In genomic region chr12:122996621-122997342, GRCh38 we compare ENCODE assay signal across 23 cellular contexts. TPM values are rescaled to one million over a fixed set of nuclear protein-coding genes. Genes with fewer than 3 reads are reported as not detected.
A peak's percentile ranks its signal among the peaks of the same experiment; 100 is the strongest.
DNase-seq lines count a peak whose midpoint lies in the region; ATAC-seq, FAIRE-seq and TF ChIP-seq lines count a peak whose summit lies in the region.
"Had no signal": no experiment of that assay in that cellular context is flagged by ENCODE, and none has a peak within 500 bp of the region (broad histone marks: within the 10 kb centered on the region; RNA-seq: fewer than 3 reads in every experiment).

No MANE protein-coding gene starts in this region.

- H3K23ac ChIP-seq in H1 (ENCODE audit: insufficient read length), result no peak overlapping the region

- WGBS in right cardiac atrium, result 90% methylated on average over 16 of the region's 16 CpGs
- 94% methylated on average over 16 of the region's 16 CpGs; no CpG with 5 or more reads in 1 of the 2 experiments for WGBS in H1 (ENCODE audit: extremely low coverage in 1 of 2, insufficient coverage in 1 of 2, insufficient read length in 1 of 2, insufficient replicate concordance in 2 of 2, low coverage in 1 of 2, low lambda C conversion rate in 2 of 2, missing lambda C conversion rate in 1 of 2), 2 experiments
- 92% methylated on average over 4 of the region's 16 CpGs for WGBS in right lobe of liver (ENCODE audit: insufficient coverage, low coverage, low lambda C conversion rate, missing lambda C conversion rate)
- 90 to 96% (median 91%) methylated on average over 9 to 16 of the region's 16 CpGs for WGBS in spleen, 5 donors

- TF ChIP-seq RAD21 in H1 (IDR thresholded peaks at IDR 0.05 in 1 of 2, conservative IDR thresholded peaks at IDR 0.05 in 1 of 2; ENCODE audit: low read depth in 2 of 2, low read length in 2 of 2), result no peak

- H3K4ac ChIP-seq in H1 (replicated peaks; ENCODE audit: insufficient read length, low read depth, low read length), result no peak overlapping the region

- no peaks in the 10 kb centered on the region for H3K36me3 ChIP-seq in H1 (ENCODE audit: control insufficient read depth in 2 of 4, insufficient read depth in 4 of 4, low read length in 3 of 4)
- no peaks in the 10 kb centered on the region for H3K36me3 ChIP-seq in right lobe of liver
- H3K36me3 ChIP-seq in spleen, result peaks cover 0 to 45% (median 5%) of the 10 kb centered on the region in 6 donors
- H3K36me3 ChIP-seq: BE2C had no signal

- no peaks in the 10 kb centered on the region for H4K20me1 ChIP-seq in H1 (replicated peaks in 1 of 2; ENCODE audit: control insufficient read depth in 1 of 2, insufficient read depth in 2 of 2, low read length in 2 of 2)

- DNase-seq in right cardiac atrium (peak in 2 of 3 donors; percentile 24 to 44), cardiac septum (ENCODE audit: low spot score) (no peak), H1 (ENCODE audit: low read depth in 1 of 2, low spot score in 2 of 2) (no peak), right lobe of liver (peak in 1 of 3 donors; percentile 55), spleen (peak; percentile 56)
- no peak for DNase-seq in activated CD8-positive, alpha-beta T cell treated with anti-CD3 and anti-CD28 coated beads, Interleukin-2, amount 10 ng/mL, durations not matched to agents 7 days and 5 days
- DNase-seq in activated CD4-positive, alpha-beta T cell treated with anti-CD3 and anti-CD28 coated beads, Interleukin-2, amount 50 U/mL, for 1 hour, result no peak
- DNase-seq: ACHN; BE2C; C1 segment of cervical spinal cord; CD4-positive, CD25-positive, alpha-beta regulatory T cell; COR-L47; DMS 273 treated with DMSO at 0.1 percent for 48 hours; DMS53; HCEC 1CT had no signal

- no peak for TF ChIP-seq CTCF in H1 (IDR thresholded peaks at IDR 0.05; ENCODE audit: control extremely low read depth in 1 of 3, insufficient read depth in 1 of 3, low read depth in 1 of 3, low read length in 3 of 3)
- no peak for TF ChIP-seq CTCF in right lobe of liver (IDR thresholded peaks at IDR 0.05)
- TF ChIP-seq CTCF in spleen (IDR thresholded peaks at IDR 0.05 in 8 of 11, conservative IDR thresholded peaks at IDR 0.05 in 3 of 11), result no peak

- intact Hi-C loops in right cardiac atrium (cut with DNase I), result no loop called here
- intact Hi-C loops in cardiac septum (cut with DNase I), result no loop called here
- intact Hi-C loops in right lobe of liver (cut with DNase I), result loop anchor here in 1 of 2 donors (10.0 kb wide), 1 partner anchor 248 kb away; no protein-coding TSS in a partner anchor
- intact Hi-C loops in spleen (cut with DNase I; ENCODE audit: low total_unique reads), result no loop called here

- H3K56ac ChIP-seq in H1 (replicated peaks; ENCODE audit: insufficient read length, low read depth, low read length), result no peak overlapping the region

- H3K9me3 Mint-ChIP-seq in activated CD8-positive, alpha-beta T cell treated with anti-CD3 and anti-CD28 coated beads, Interleukin-2, amount 10 ng/mL, durations not matched to agents 7 days and 5 days (ENCODE audit: insufficient read depth), result no peaks in the 10 kb centered on the region
- H3K9me3 Mint-ChIP-seq: CD4-positive, CD25-positive, alpha-beta regulatory T cell; CD8-positive, alpha-beta memory T cell; IgD-negative memory B cell had no signal

- no peaks in the 10 kb centered on the region for H3K9me3 ChIP-seq in right cardiac atrium (ENCODE audit: control insufficient read depth, low read length)
- H3K9me3 ChIP-seq in H1 (ENCODE audit: insufficient read depth in 2 of 2, low read depth in 1 of 2, low read length in 1 of 2), result no peaks in the 10 kb centered on the region
- no peaks in the 10 kb centered on the region for H3K9me3 ChIP-seq in right lobe of liver
- H3K9me3 ChIP-seq in spleen, result no peaks in the 10 kb centered on the region
- H3K9me3 ChIP-seq: BE2C had no signal

- no peak for FAIRE-seq in H1 (lab: Jason Lieb, UNC)
- FAIRE-seq: A204.1, G401.6, GM12891, GM19239 had no signal

- CTCF ChIA-PET in H1 (lab: Charles Lee; ENCODE audit: partially characterized antibody), result interaction anchor here (0.8 to 2.1 kb wide), 6 partner anchors 7 to 241 kb away, joined by 3 to 5 read pairs (median 4); no protein-coding TSS in a partner anchor
- CTCF ChIA-PET in activated CD8-positive, alpha-beta T cell treated with anti-CD3 and anti-CD28 coated beads, Interleukin-2, amount 10 ng/mL, durations not matched to agents 7 days and 5 days (lab: Charles Lee), result no interaction called here

- H4K8ac ChIP-seq in H1 (ENCODE audit: extremely low read depth, insufficient read depth, low read length), result peak overlapping the region; percentile 57; the same call in 1 of the 2 replicates

- TF ChIP-seq EP300 in H1 (IDR thresholded peaks at IDR 0.05; ENCODE audit: borderline replicate concordance in 1 of 2, low read depth in 2 of 2, low read length in 2 of 2), result no peak

- H3K4me1 Mint-ChIP-seq in activated CD8-positive, alpha-beta T cell treated with anti-CD3 and anti-CD28 coated beads, Interleukin-2, amount 10 ng/mL, durations not matched to agents 7 days and 5 days (ENCODE audit: low read depth), result peaks cover 3% of the 10 kb centered on the region
- H3K4me1 Mint-ChIP-seq: CD4-positive, CD25-positive, alpha-beta regulatory T cell; CD8-positive, alpha-beta memory T cell had no signal

- H3K4me2 ChIP-seq in H1 (ENCODE audit: insufficient read depth in 1 of 2, low read depth in 2 of 2, low read length in 2 of 2), result no peak overlapping the region

- H3K27me3 ChIP-seq in right cardiac atrium (ENCODE audit: control insufficient read depth, insufficient read depth) (no peaks in the 10 kb centered on the region), H1 (replicated peaks in 1 of 4; ENCODE audit: control insufficient read depth in 3 of 4, extremely low read depth in 1 of 4, insufficient read depth in 3 of 4, low read length in 3 of 4) (no peaks in the 10 kb centered on the region), right lobe of liver (no peaks in the 10 kb centered on the region), spleen (replicated peaks in 1 of 7) (no peaks in the 10 kb centered on the region)
- H3K27me3 ChIP-seq: BE2C had no signal

- no peak overlapping the region for H2AFZ ChIP-seq in H1 (ENCODE audit: low read length)

- no peak overlapping the region for H4K91ac ChIP-seq in H1 (replicated peaks; ENCODE audit: insufficient read length, low read length)

- no peaks in the 10 kb centered on the region for H3K36me3 Mint-ChIP-seq in activated CD8-positive, alpha-beta T cell treated with anti-CD3 and anti-CD28 coated beads, Interleukin-2, amount 10 ng/mL, durations not matched to agents 7 days and 5 days (ENCODE audit: low read depth)

- H3K9ac ChIP-seq in H1 (replicated peaks in 1 of 4; ENCODE audit: extremely low read depth in 1 of 4, low read depth in 3 of 4, low read length in 3 of 4), result no peak overlapping the region

- H3K27ac Mint-ChIP-seq in activated CD8-positive, alpha-beta T cell treated with anti-CD3 and anti-CD28 coated beads, Interleukin-2, amount 10 ng/mL, durations not matched to agents 7 days and 5 days, result no peak overlapping the region
- H3K27ac Mint-ChIP-seq: CD4-positive, CD25-positive, alpha-beta regulatory T cell; CD8-positive, alpha-beta memory T cell; IgD-negative memory B cell had no signal

- no peaks in the 10 kb centered on the region for H3K23me2 ChIP-seq in H1 (ENCODE audit: low read depth, low read length)

- H3K27me3 Mint-ChIP-seq in activated CD8-positive, alpha-beta T cell treated with anti-CD3 and anti-CD28 coated beads, Interleukin-2, amount 10 ng/mL, durations not matched to agents 7 days and 5 days (ENCODE audit: low read depth), result no peaks in the 10 kb centered on the region
- H3K27me3 Mint-ChIP-seq: CD4-positive, CD25-positive, alpha-beta regulatory T cell; CD8-positive, alpha-beta memory T cell had no signal

- H2BK5ac ChIP-seq in H1 (ENCODE audit: low read depth, low read length), result peak overlapping the region; percentile 8; the same call in 1 of the 2 replicates

- H3K4me1 ChIP-seq in right cardiac atrium (ENCODE audit: control insufficient read depth, insufficient read depth, low read length) (peaks cover 2% of the 10 kb centered on the region), H1 (replicated peaks in 1 of 4; ENCODE audit: control insufficient read depth in 3 of 4, insufficient read depth in 4 of 4, low read length in 3 of 4) (no peaks in the 10 kb centered on the region; a peak in 2 of 7 replicates), right lobe of liver (peaks cover 0 to 65% (median 30%) of the 10 kb centered on the region in 4 donors), spleen (peaks cover 0 to 6% (median 0%) of the 10 kb centered on the region in 6 donors)
- H3K4me1 ChIP-seq: BE2C had no signal

- no peak overlapping the region for H3K4me3 Mint-ChIP-seq in activated CD8-positive, alpha-beta T cell treated with anti-CD3 and anti-CD28 coated beads, Interleukin-2, amount 10 ng/mL, durations not matched to agents 7 days and 5 days
- H3K4me3 Mint-ChIP-seq: CD4-positive, CD25-positive, alpha-beta regulatory T cell; CD8-positive, alpha-beta memory T cell; IgD-negative memory B cell had no signal

- H3K27ac ChIP-seq in right cardiac atrium (ENCODE audit: low read length), result no peak overlapping the region
- no peak overlapping the region for H3K27ac ChIP-seq in H1 (ENCODE audit: low read depth, low read length)
- H3K27ac ChIP-seq in right lobe of liver, result peak overlapping the region in 2 of 3 donors; percentile 19 to 66
- no peak overlapping the region for H3K27ac ChIP-seq in spleen
- H3K27ac ChIP-seq: HL-60 had no signal

- no peak overlapping the region for H2BK120ac ChIP-seq in H1 (replicated peaks; ENCODE audit: low read depth, low read length)

- no peaks in the 10 kb centered on the region for H3K79me2 ChIP-seq in H1 (ENCODE audit: control insufficient read depth in 1 of 2, insufficient read depth in 2 of 2, low read length in 2 of 2)

- H3K14ac ChIP-seq in H1 (ENCODE audit: insufficient read length), result no peak overlapping the region

- TF ChIP-seq POLR2A in H1 (IDR thresholded peaks at IDR 0.05; ENCODE audit: control extremely low read depth in 1 of 2, low read depth in 2 of 2, low read length in 2 of 2), result no peak
- no peak for TF ChIP-seq POLR2A in right lobe of liver (IDR thresholded peaks at IDR 0.05)
- no peak for TF ChIP-seq POLR2A in spleen (IDR thresholded peaks at IDR 0.05)

- H2BK15ac ChIP-seq in H1 (ENCODE audit: low read length), result no peak overlapping the region

- no peak overlapping the region for H2AK5ac ChIP-seq in H1 (ENCODE audit: low read depth, low read length)

- no peak overlapping the region for H4K5ac ChIP-seq in H1 (ENCODE audit: insufficient read length, low read depth, low read length)

- ATAC-seq in right cardiac atrium (no peak), right lobe of liver (no peak), HG02884 (IDR thresholded peaks at IDR 0.05; ENCODE audit: unreplicated experiment) (no peak)
- no peak for ATAC-seq in activated CD8-positive, alpha-beta T cell treated with anti-CD3 and anti-CD28 coated beads, Interleukin-2, amount 10 ng/mL, durations not matched to agents 7 days and 5 days

- H3K79me1 ChIP-seq in H1 (ENCODE audit: low read depth, low read length), result no peaks in the 10 kb centered on the region

- POLR2A ChIA-PET in H1 (lab: Charles Lee; ENCODE audit: partially characterized antibody), result interaction anchor here (3.5 kb wide), 1 partner anchor 13 kb away, joined by 15 read pairs; no protein-coding TSS in a partner anchor
- POLR2A ChIA-PET in activated CD8-positive, alpha-beta T cell treated with anti-CD3 and anti-CD28 coated beads, Interleukin-2, amount 10 ng/mL, durations not matched to agents 7 days and 5 days (lab: Charles Lee), result no interaction called here

- H3K4me3 ChIP-seq in right cardiac atrium (ENCODE audit: low read length), result no peak overlapping the region
- no peak overlapping the region for H3K4me3 ChIP-seq in H1 (ENCODE audit: extremely low read depth in 1 of 4, insufficient read depth in 2 of 4, low read depth in 3 of 4, low read length in 4 of 4)
- H3K4me3 ChIP-seq in right lobe of liver, result peak overlapping the region in 1 of 3 donors; percentile 38
- H3K4me3 ChIP-seq in spleen, result no peak overlapping the region

- no peak overlapping the region for H2BK20ac ChIP-seq in H1 (ENCODE audit: low read length)

- H2BK12ac ChIP-seq in H1 (ENCODE audit: low read depth, low read length), result no peak overlapping the region

- H3K18ac ChIP-seq in H1 (ENCODE audit: extremely low read depth, low read length), result no peak overlapping the region

RNA-seq across cellular contexts. Expression of gene ARL6IP4, which starts 16.3 kb away (rescaled TPM):
- total RNA-seq in right cardiac atrium (100 to 1,000 TPM; 158 to 185 (median 168) TPM), cardiac septum (139 TPM), right lobe of liver (100 to 1,000 TPM in 5 of 6 experiments, 10 to 100 TPM in 1; 84.7 to 146 (median 110) TPM), spleen (100 to 1,000 TPM; 150 to 202 (median 181) TPM)
- polyA plus RNA-seq in right cardiac atrium (299 TPM), H1 (2011; rRNA removed) (76.4 and 97.6 TPM in 2 replicates), spleen (100 to 1,000 TPM; 308 to 419 (median 377) TPM)
- 109 and 115 TPM in 2 replicates for total RNA-seq in H1 (2021; fragmentation: NEBNext Ultra II Directional; extraction: Animal tissue kit (Norgen Biotek cat#: 25700))
- polyA plus RNA-seq in H1 (2011; cell fraction: cytosol; rRNA removed), result 167 TPM
- 189 TPM for polyA plus RNA-seq in H1 (2011; cell fraction: nucleus; rRNA removed)
- polyA plus RNA-seq in H1 (2012, experiment 1 of 2), result 132 to 155 TPM (median 146 TPM) in 4 replicates
- 99.7 TPM for polyA plus RNA-seq in H1 (2012, experiment 2 of 2)
- 111 TPM for polyA plus RNA-seq in H1 (2013, experiment 1 of 2)
- 111 TPM for polyA plus RNA-seq in H1 (2013, experiment 2 of 2)
- polyA minus RNA-seq in H1 (2011; rRNA and poly(A)+ RNA removed), result 18.1 and 21.2 TPM in 2 replicates
- polyA minus RNA-seq in H1 (2011; cell fraction: cytosol; rRNA and poly(A)+ RNA removed), result 44.5 TPM
- 19.1 TPM for polyA minus RNA-seq in H1 (2011; cell fraction: nucleus; rRNA and poly(A)+ RNA removed)
- 100 to 1,000 TPM; 204 to 213 TPM for total RNA-seq in activated CD8-positive, alpha-beta T cell treated with anti-CD3 and anti-CD28 coated beads, Interleukin-2, amount 10 ng/mL, durations not matched to agents 7 days and 5 days

RNA-seq across cellular contexts. Expression of gene OGFOD2, which starts 21.7 kb away (rescaled TPM):
- total RNA-seq in right cardiac atrium (10 to 100 TPM in 3 of 4 donors, 1 to 10 TPM in 1; 9.6 to 17.8 (median 14.7) TPM), cardiac septum (10.6 TPM), right lobe of liver (10 to 100 TPM in 5 of 6 experiments, 1 to 10 TPM in 1; 9.9 to 18.8 (median 14.1) TPM), spleen (10 to 100 TPM in 6 of 7 donors, 1 to 10 TPM in 1; 9.5 to 24.7 (median 20.4) TPM)
- polyA plus RNA-seq in right cardiac atrium (14.6 TPM), H1 (2011; rRNA removed) (20.3 and 35.6 TPM in 2 replicates), spleen (10 to 100 TPM; 18.5 to 32.3 (median 28.1) TPM)
- total RNA-seq in H1 (2021; fragmentation: NEBNext Ultra II Directional; extraction: Animal tissue kit (Norgen Biotek cat#: 25700)), result 17.3 and 17.4 TPM in 2 replicates
- polyA plus RNA-seq in H1 (2011; cell fraction: cytosol; rRNA removed), result 27.1 TPM
- 58.8 TPM for polyA plus RNA-seq in H1 (2011; cell fraction: nucleus; rRNA removed)
- 6.5 to 12.5 TPM (median 11.5 TPM) in 4 replicates for polyA plus RNA-seq in H1 (2012, experiment 1 of 2)
- polyA plus RNA-seq in H1 (2012, experiment 2 of 2), result 9.1 TPM
- 5.4 TPM for polyA plus RNA-seq in H1 (2013, experiment 1 of 2)
- polyA plus RNA-seq in H1 (2013, experiment 2 of 2), result 5.4 TPM
- 10.5 and 13.0 TPM in 2 replicates for polyA minus RNA-seq in H1 (2011; rRNA and poly(A)+ RNA removed)
- 10.9 TPM for polyA minus RNA-seq in H1 (2011; cell fraction: cytosol; rRNA and poly(A)+ RNA removed)
- 27.0 TPM for polyA minus RNA-seq in H1 (2011; cell fraction: nucleus; rRNA and poly(A)+ RNA removed)
- 10 to 100 TPM; 24.1 to 27.0 TPM for total RNA-seq in activated CD8-positive, alpha-beta T cell treated with anti-CD3 and anti-CD28 coated beads, Interleukin-2, amount 10 ng/mL, durations not matched to agents 7 days and 5 days

RNA-seq across cellular contexts. Expression of gene ABCB9, which starts 30.5 kb away (rescaled TPM):
- total RNA-seq in right cardiac atrium (1 to 10 TPM; 6.0 to 7.0 (median 6.7) TPM), cardiac septum (7.2 TPM), right lobe of liver (1 to 10 TPM in 2 of 6 experiments, under 1 TPM in 4; 0.48 to 1.4 (median 0.94) TPM), spleen (1 to 10 TPM; 4.1 to 6.2 (median 5.5) TPM)
- polyA plus RNA-seq in right cardiac atrium (5.2 TPM), H1 (2011; rRNA removed) (3.8 and 5.0 TPM in 2 replicates), spleen (1 to 10 TPM; 1.5 to 2.8 (median 1.7) TPM)
- total RNA-seq in H1 (2021; fragmentation: NEBNext Ultra II Directional; extraction: Animal tissue kit (Norgen Biotek cat#: 25700)), result 6.3 and 8.0 TPM in 2 replicates
- polyA plus RNA-seq in H1 (2011; cell fraction: cytosol; rRNA removed), result 4.0 TPM
- polyA plus RNA-seq in H1 (2011; cell fraction: nucleus; rRNA removed), result 7.8 TPM
- polyA plus RNA-seq in H1 (2012, experiment 1 of 2), result 1.7 to 3.8 TPM (median 3.3 TPM) in 4 replicates
- polyA plus RNA-seq in H1 (2012, experiment 2 of 2), result 3.3 TPM
- polyA plus RNA-seq in H1 (2013, experiment 1 of 2), result 3.2 TPM
- polyA plus RNA-seq in H1 (2013, experiment 2 of 2), result 3.4 TPM
- 6.1 and 7.9 TPM in 2 replicates for polyA minus RNA-seq in H1 (2011; rRNA and poly(A)+ RNA removed)
- polyA minus RNA-seq in H1 (2011; cell fraction: cytosol; rRNA and poly(A)+ RNA removed), result 6.6 TPM
- 9.2 TPM for polyA minus RNA-seq in H1 (2011; cell fraction: nucleus; rRNA and poly(A)+ RNA removed)
- total RNA-seq in activated CD8-positive, alpha-beta T cell treated with anti-CD3 and anti-CD28 coated beads, Interleukin-2, amount 10 ng/mL, durations not matched to agents 7 days and 5 days, result 1 to 10 TPM; 5.9 to 6.0 TPM

Comparison
In these comparisons a context has a peak if more than half of its experiments do, and no peak if none do; other contexts are left out.
1. DNase-seq: peak in right cardiac atrium (2 of 3) and spleen (single experiment); none in cardiac septum (single experiment), H1 (0 of 2), activated CD8-positive, alpha-beta T cell treated with anti-CD3 and anti-CD28 coated beads, Interleukin-2, amount 10 ng/mL, durations not matched to agents 7 days and 5 days (single experiment) and activated CD4-positive, alpha-beta T cell treated with anti-CD3 and anti-CD28 coated beads, Interleukin-2, amount 50 U/mL, for 1 hour (single experiment).
2. H3K27ac ChIP-seq: peak in right lobe of liver (2 of 3); none in right cardiac atrium (single experiment), H1 (single experiment) and spleen (0 of 8).